Comparison of ENCODE assay signal across 1 cellular context in the genomic region with DNA sequence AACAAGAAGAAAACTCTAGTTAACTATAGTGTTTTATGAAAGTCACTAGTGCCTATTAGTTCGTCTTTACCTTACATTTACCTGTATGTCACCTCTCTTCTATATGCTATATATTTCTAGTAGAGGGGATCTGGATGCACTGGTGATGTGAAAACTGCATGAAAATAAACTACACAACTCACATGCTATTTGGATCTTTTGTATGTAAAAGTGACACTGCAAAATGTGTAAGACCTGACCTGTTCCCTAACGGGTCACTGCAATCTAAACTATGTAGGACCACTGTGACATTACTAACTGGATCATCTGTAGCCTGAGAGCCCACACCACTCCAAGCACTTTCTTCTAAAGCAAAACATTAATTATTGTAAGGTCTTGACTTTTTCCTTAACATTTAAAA.
TF ChIP-seq lines count a peak whose summit lies in the region.

No MANE protein-coding gene starts in this region.

TF ChIP-seq in neural cell, 6 proteins besides CTCF, POLR2A, EP300 and RAD21:
- TF ChIP-seq, protein P1, sequence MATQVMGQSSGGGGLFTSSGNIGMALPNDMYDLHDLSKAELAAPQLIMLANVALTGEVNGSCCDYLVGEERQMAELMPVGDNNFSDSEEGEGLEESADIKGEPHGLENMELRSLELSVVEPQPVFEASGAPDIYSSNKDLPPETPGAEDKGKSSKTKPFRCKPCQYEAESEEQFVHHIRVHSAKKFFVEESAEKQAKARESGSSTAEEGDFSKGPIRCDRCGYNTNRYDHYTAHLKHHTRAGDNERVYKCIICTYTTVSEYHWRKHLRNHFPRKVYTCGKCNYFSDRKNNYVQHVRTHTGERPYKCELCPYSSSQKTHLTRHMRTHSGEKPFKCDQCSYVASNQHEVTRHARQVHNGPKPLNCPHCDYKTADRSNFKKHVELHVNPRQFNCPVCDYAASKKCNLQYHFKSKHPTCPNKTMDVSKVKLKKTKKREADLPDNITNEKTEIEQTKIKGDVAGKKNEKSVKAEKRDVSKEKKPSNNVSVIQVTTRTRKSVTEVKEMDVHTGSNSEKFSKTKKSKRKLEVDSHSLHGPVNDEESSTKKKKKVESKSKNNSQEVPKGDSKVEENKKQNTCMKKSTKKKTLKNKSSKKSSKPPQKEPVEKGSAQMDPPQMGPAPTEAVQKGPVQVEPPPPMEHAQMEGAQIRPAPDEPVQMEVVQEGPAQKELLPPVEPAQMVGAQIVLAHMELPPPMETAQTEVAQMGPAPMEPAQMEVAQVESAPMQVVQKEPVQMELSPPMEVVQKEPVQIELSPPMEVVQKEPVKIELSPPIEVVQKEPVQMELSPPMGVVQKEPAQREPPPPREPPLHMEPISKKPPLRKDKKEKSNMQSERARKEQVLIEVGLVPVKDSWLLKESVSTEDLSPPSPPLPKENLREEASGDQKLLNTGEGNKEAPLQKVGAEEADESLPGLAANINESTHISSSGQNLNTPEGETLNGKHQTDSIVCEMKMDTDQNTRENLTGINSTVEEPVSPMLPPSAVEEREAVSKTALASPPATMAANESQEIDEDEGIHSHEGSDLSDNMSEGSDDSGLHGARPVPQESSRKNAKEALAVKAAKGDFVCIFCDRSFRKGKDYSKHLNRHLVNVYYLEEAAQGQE (IDR thresholded peaks at IDR 0.05; ENCODE audit: borderline replicate concordance), result no peak
- no peak for TF ChIP-seq POLR2AphosphoS5 (IDR thresholded peaks at IDR 0.05)
